Comparison of ENCODE assay signal across 1 cellular context in genomic region chr20:43985608-43986316, GRCh38.
TF ChIP-seq lines count a peak whose summit lies in the region.

No MANE protein-coding gene starts in this region.

TF ChIP-seq in WTC11, 78 proteins besides CTCF, POLR2A, EP300 and RAD21 (continued from another document):
- TF ChIP-seq, protein P1, sequence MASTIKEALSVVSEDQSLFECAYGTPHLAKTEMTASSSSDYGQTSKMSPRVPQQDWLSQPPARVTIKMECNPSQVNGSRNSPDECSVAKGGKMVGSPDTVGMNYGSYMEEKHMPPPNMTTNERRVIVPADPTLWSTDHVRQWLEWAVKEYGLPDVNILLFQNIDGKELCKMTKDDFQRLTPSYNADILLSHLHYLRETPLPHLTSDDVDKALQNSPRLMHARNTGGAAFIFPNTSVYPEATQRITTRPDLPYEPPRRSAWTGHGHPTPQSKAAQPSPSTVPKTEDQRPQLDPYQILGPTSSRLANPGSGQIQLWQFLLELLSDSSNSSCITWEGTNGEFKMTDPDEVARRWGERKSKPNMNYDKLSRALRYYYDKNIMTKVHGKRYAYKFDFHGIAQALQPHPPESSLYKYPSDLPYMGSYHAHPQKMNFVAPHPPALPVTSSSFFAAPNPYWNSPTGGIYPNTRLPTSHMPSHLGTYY (CRISPR knock-in tag; IDR thresholded peaks at IDR 0.05), result no peak
- TF ChIP-seq ZNF671 (CRISPR knock-in tag; IDR thresholded peaks at IDR 0.05) (no peak), SMAD3 (CRISPR knock-in tag; IDR thresholded peaks at IDR 0.05; ENCODE audit: borderline replicate concordance) (no peak), RELA (CRISPR knock-in tag; IDR thresholded peaks at IDR 0.05; ENCODE audit: borderline replicate concordance) (no peak), ZSCAN18 (CRISPR knock-in tag; IDR thresholded peaks at IDR 0.05) (no peak), ARID4B (CRISPR knock-in tag; IDR thresholded peaks at IDR 0.05; ENCODE audit: borderline replicate concordance) (no peak), NR1H2 (CRISPR knock-in tag; IDR thresholded peaks at IDR 0.05) (no peak), JAZF1 (CRISPR knock-in tag; IDR thresholded peaks at IDR 0.05) (no peak), ESRRA (CRISPR knock-in tag; IDR thresholded peaks at IDR 0.05; ENCODE audit: borderline replicate concordance) (no peak), RORB (CRISPR knock-in tag; IDR thresholded peaks at IDR 0.05) (no peak)
- TF ChIP-seq, protein P2, sequence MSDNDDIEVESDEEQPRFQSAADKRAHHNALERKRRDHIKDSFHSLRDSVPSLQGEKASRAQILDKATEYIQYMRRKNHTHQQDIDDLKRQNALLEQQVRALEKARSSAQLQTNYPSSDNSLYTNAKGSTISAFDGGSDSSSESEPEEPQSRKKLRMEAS (CRISPR knock-in tag; IDR thresholded peaks at IDR 0.05), result no peak
- TF ChIP-seq, protein P3, sequence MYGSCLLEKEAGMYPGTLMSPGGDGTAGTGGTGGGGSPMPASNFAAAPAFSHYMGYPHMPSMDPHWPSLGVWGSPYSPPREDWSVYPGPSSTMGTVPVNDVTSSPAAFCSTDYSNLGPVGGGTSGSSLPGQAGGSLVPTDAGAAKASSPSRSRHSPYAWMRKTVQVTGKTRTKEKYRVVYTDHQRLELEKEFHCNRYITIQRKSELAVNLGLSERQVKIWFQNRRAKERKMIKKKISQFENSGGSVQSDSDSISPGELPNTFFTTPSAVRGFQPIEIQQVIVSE (CRISPR knock-in tag; IDR thresholded peaks at IDR 0.05; ENCODE audit: borderline replicate concordance), result no peak
- TF ChIP-seq, protein P4, sequence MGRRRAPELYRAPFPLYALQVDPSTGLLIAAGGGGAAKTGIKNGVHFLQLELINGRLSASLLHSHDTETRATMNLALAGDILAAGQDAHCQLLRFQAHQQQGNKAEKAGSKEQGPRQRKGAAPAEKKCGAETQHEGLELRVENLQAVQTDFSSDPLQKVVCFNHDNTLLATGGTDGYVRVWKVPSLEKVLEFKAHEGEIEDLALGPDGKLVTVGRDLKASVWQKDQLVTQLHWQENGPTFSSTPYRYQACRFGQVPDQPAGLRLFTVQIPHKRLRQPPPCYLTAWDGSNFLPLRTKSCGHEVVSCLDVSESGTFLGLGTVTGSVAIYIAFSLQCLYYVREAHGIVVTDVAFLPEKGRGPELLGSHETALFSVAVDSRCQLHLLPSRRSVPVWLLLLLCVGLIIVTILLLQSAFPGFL (CRISPR knock-in tag; IDR thresholded peaks at IDR 0.05; ENCODE audit: borderline replicate concordance), result no peak
